In the genomic region with DNA sequence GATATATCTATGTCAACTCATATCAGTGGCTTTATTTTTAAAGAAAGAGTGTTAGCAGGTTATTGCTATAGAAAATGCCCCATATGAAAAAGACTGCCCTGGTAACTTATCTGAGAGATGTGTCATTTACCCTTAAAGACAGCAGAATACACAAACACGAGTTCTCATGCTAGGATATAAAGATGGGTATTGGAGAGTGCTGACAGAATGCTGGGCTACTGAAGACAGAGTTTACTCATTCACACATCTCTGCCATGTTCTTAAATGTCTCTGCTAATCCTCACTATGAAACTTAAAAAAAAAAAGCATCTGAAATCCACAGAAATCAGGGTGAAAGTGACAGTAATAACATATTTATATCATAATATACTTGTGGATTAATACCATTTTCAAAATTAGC, we compare ENCODE assay signal across 17 cellular contexts.
A peak's percentile ranks its signal among the peaks of the same experiment; 100 is the strongest.
DNase-seq lines count a peak whose midpoint lies in the region; ATAC-seq and TF ChIP-seq lines count a peak whose summit lies in the region.
"Had no signal": no experiment of that assay in that cellular context is flagged by ENCODE, and none has a peak within 500 bp of the region (broad histone marks: within the 10 kb centered on the region; RNA-seq: fewer than 3 reads in every experiment).

No MANE protein-coding gene starts in this region.

- H3K9me3 Mint-ChIP-seq in activated CD4-positive, alpha-beta T cell treated with anti-CD3 and anti-CD28 coated beads, Interleukin-2, amount 10 ng/mL, durations not matched to agents 24 days and 14 days = no peaks in the 10 kb centered on the region
- no peaks in the 10 kb centered on the region for H3K9me3 Mint-ChIP-seq in activated naive CD8-positive, alpha-beta T cell treated with anti-CD3 and anti-CD28 coated beads, Interleukin-2, amount 50 U/mL, for 24 hours
- no peaks in the 10 kb centered on the region for H3K9me3 Mint-ChIP-seq in stimulated activated effector memory CD8-positive, alpha-beta T cell treated with anti-CD3 and anti-CD28 coated beads, Interleukin-12 subunit alpha, Interleukin-12 subunit beta, amount 100 ng/mL, for 72 hours
- H3K9me3 Mint-ChIP-seq: GM23338 had no signal

- no peak for DNase-seq in activated CD4-positive, alpha-beta T cell treated with anti-CD3 and anti-CD28 coated beads, Interleukin-2, amount 10 ng/mL, durations not matched to agents 24 days and 14 days
- DNase-seq in activated CD4-positive, alpha-beta T cell treated with anti-CD3 and anti-CD28 coated beads for 48 hours = no peak
- peak; percentile 14 for DNase-seq in NAMALWA (ENCODE audit: low spot score)
- DNase-seq in activated naive CD8-positive, alpha-beta T cell treated with anti-CD3 and anti-CD28 coated beads, Interleukin-2, amount 50 U/mL, for 24 hours = no peak
- no peak for DNase-seq in stimulated activated effector memory CD8-positive, alpha-beta T cell treated with anti-CD3 and anti-CD28 coated beads, Interleukin-12 subunit alpha, Interleukin-12 subunit beta, amount 100 ng/mL, for 72 hours (ENCODE audit: low spot score in 2 of 2)
- no peak for DNase-seq in substantia nigra (lab: John Stamatoyannopoulos, UW)
- no peak for DNase-seq in RWPE1 (ENCODE audit: low spot score)
- DNase-seq: amniotic stem cell, glutamatergic neuron, NCI-H1694 treated with DMSO at 0.1 percent for 48 hours, NCI-H446, right lobe of liver, SJCRH30 had no signal

- POLR2A ChIA-PET in RWPE1 (lab: Yijun Ruan, JAX; ENCODE audit: low non-redundant PET) = no interaction called here

- peaks cover 6% of the 10 kb centered on the region for H3K36me3 Mint-ChIP-seq in activated CD4-positive, alpha-beta T cell treated with anti-CD3 and anti-CD28 coated beads, Interleukin-2, amount 10 ng/mL, durations not matched to agents 24 days and 14 days (ENCODE audit: low read depth)
- H3K36me3 Mint-ChIP-seq in activated naive CD8-positive, alpha-beta T cell treated with anti-CD3 and anti-CD28 coated beads, Interleukin-2, amount 50 U/mL, for 24 hours (ENCODE audit: low read depth) = peaks cover 6% of the 10 kb centered on the region
- H3K36me3 Mint-ChIP-seq in stimulated activated effector memory CD8-positive, alpha-beta T cell treated with anti-CD3 and anti-CD28 coated beads, Interleukin-12 subunit alpha, Interleukin-12 subunit beta, amount 100 ng/mL, for 72 hours = no peaks in the 10 kb centered on the region

- intact Hi-C loops in activated CD4-positive, alpha-beta T cell treated with anti-CD3 and anti-CD28 coated beads, Interleukin-2, amount 10 ng/mL, durations not matched to agents 24 days and 14 days (cut with micrococcal nuclease) = loop anchor here (1.0 to 2.0 kb wide), 2 partner anchors 9 to 128 kb away; no protein-coding TSS in a partner anchor

- no peak overlapping the region for H3K27ac Mint-ChIP-seq in activated CD4-positive, alpha-beta T cell treated with anti-CD3 and anti-CD28 coated beads, Interleukin-2, amount 10 ng/mL, durations not matched to agents 24 days and 14 days
- peak overlapping the region; percentile 88 for H3K27ac Mint-ChIP-seq in activated naive CD8-positive, alpha-beta T cell treated with anti-CD3 and anti-CD28 coated beads, Interleukin-2, amount 50 U/mL, for 24 hours
- peak overlapping the region; percentile 77 for H3K27ac Mint-ChIP-seq in stimulated activated effector memory CD8-positive, alpha-beta T cell treated with anti-CD3 and anti-CD28 coated beads, Interleukin-12 subunit alpha, Interleukin-12 subunit beta, amount 100 ng/mL, for 72 hours
- H3K27ac Mint-ChIP-seq: GM23338 had no signal

- no peak overlapping the region for H3K27ac ChIP-seq in substantia nigra (ENCODE audit: low read depth, low read length, poor library complexity, severe bottlenecking)
- H3K27ac ChIP-seq in RWPE1 = no peak overlapping the region
- H3K27ac ChIP-seq: epithelial cell of prostate, right lobe of liver, SJCRH30, tibial nerve had no signal

- peak; percentile 65 for ATAC-seq in activated naive CD8-positive, alpha-beta T cell treated with anti-CD3 and anti-CD28 coated beads, Interleukin-2, amount 50 U/mL, for 24 hours
- ATAC-seq in stimulated activated effector memory CD8-positive, alpha-beta T cell treated with anti-CD3 and anti-CD28 coated beads, Interleukin-12 subunit alpha, Interleukin-12 subunit beta, amount 100 ng/mL, for 72 hours = peak; percentile 71
- ATAC-seq in HG02870 (IDR thresholded peaks at IDR 0.05; ENCODE audit: unreplicated experiment) = no peak
- ATAC-seq: GM23338 had no signal

- H3K4me1 Mint-ChIP-seq in activated CD4-positive, alpha-beta T cell treated with anti-CD3 and anti-CD28 coated beads, Interleukin-2, amount 10 ng/mL, durations not matched to agents 24 days and 14 days = peaks cover 60% of the 10 kb centered on the region
- peaks cover 97% of the 10 kb centered on the region for H3K4me1 Mint-ChIP-seq in activated naive CD8-positive, alpha-beta T cell treated with anti-CD3 and anti-CD28 coated beads, Interleukin-2, amount 50 U/mL, for 24 hours
- H3K4me1 Mint-ChIP-seq in stimulated activated effector memory CD8-positive, alpha-beta T cell treated with anti-CD3 and anti-CD28 coated beads, Interleukin-12 subunit alpha, Interleukin-12 subunit beta, amount 100 ng/mL, for 72 hours = peaks cover 70% of the 10 kb centered on the region

- CTCF ChIA-PET in RWPE1 (lab: Yijun Ruan, JAX) = interaction anchor here (0.6 kb wide), 1 partner anchor 11 kb away, joined by 3 read pairs; no protein-coding TSS in a partner anchor

- TF ChIP-seq CTCF in RWPE1 (conservative IDR thresholded peaks at IDR 0.05; ENCODE audit: low read depth) = no peak

- peaks cover 10% of the 10 kb centered on the region for H3K27me3 Mint-ChIP-seq in activated CD4-positive, alpha-beta T cell treated with anti-CD3 and anti-CD28 coated beads, Interleukin-2, amount 10 ng/mL, durations not matched to agents 24 days and 14 days
- H3K27me3 Mint-ChIP-seq in activated naive CD8-positive, alpha-beta T cell treated with anti-CD3 and anti-CD28 coated beads, Interleukin-2, amount 50 U/mL, for 24 hours = no peaks in the 10 kb centered on the region

- H3K4me3 Mint-ChIP-seq in activated CD4-positive, alpha-beta T cell treated with anti-CD3 and anti-CD28 coated beads, Interleukin-2, amount 10 ng/mL, durations not matched to agents 24 days and 14 days = peak overlapping the region; percentile 53
- H3K4me3 Mint-ChIP-seq in activated naive CD8-positive, alpha-beta T cell treated with anti-CD3 and anti-CD28 coated beads, Interleukin-2, amount 50 U/mL, for 24 hours = peak overlapping the region; percentile 81
- peak overlapping the region; percentile 57 for H3K4me3 Mint-ChIP-seq in stimulated activated effector memory CD8-positive, alpha-beta T cell treated with anti-CD3 and anti-CD28 coated beads, Interleukin-12 subunit alpha, Interleukin-12 subunit beta, amount 100 ng/mL, for 72 hours
- H3K4me3 Mint-ChIP-seq: GM23338 had no signal
